11 cellular contexts compared by ENCODE assay signal in the genomic region with DNA sequence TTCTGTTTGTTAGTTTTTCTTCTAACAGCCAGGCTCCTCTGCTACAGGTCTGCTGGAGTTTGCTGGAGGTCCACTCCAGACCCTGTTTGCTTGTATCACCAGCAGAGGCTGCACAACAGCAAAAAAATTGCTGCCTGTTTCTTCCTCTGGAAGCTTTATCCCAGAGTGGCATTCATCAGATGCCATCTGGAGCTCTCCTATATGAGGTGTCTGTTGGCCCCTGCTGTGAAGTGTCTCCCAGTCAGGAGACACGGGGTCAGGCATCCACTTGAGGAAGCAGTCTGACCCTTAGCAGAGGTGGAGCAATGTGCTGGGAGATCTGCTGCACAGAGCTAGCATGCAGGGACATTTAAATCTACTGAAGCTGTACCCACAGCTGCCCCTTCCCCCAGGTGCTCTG. TPM values are rescaled to one million over a fixed set of nuclear protein-coding genes. Genes with fewer than 3 reads are reported as not detected.
DNase-seq lines count a peak whose midpoint lies in the region; ATAC-seq, FAIRE-seq and TF ChIP-seq lines count a peak whose summit lies in the region.
"Had no signal": no experiment of that assay in that cellular context is flagged by ENCODE, and none has a peak within 500 bp of the region (broad histone marks: within the 10 kb centered on the region; RNA-seq: fewer than 3 reads in every experiment).

No MANE protein-coding gene starts in this region.

- peak overlapping the region; percentile 54 for H2BK20ac ChIP-seq in IMR-90 (ENCODE audit: low read depth, low read length)

- peak overlapping the region; percentile 94 for H4K91ac ChIP-seq in IMR-90 (ENCODE audit: insufficient read depth, low read depth, low read length)

- no peaks in the 10 kb centered on the region for H3K79me2 ChIP-seq in HepG2 (ENCODE audit: insufficient read depth, low read length)

- H3K56ac ChIP-seq in IMR-90 (ENCODE audit: extremely low read depth, insufficient read depth, low read length): peak overlapping the region; percentile 70; the same call in 1 of the 2 replicates

- H3K9ac ChIP-seq in IMR-90 (ENCODE audit: low read depth, low read length) (peak overlapping the region; percentile 37; the same call in 1 of the 2 replicates), HepG2 (ENCODE audit: insufficient read depth, low read depth, low read length) (0 out of 2 replicates have a peak overlapping the region, but pooled peaks have one; percentile 54)

- H4K20me1 ChIP-seq in IMR-90 (ENCODE audit: insufficient read depth, low read length) (no peaks in the 10 kb centered on the region), HepG2 (ENCODE audit: insufficient read depth, low read length) (no peaks in the 10 kb centered on the region)

- H2BK15ac ChIP-seq in IMR-90 (ENCODE audit: low read depth, low read length): peak overlapping the region; percentile 96

- dilution Hi-C loops in IMR-90 (cut with HindIII; ENCODE audit: low sequenced_read_pairs, unreplicated experiment): no loop called here

- H4K8ac ChIP-seq in IMR-90 (ENCODE audit: low read depth in 2 of 2, low read length in 2 of 2): peak overlapping the region; percentile 62 to 92; a peak in 3 of 4 replicates

- H3K79me1 ChIP-seq in IMR-90 (ENCODE audit: low read depth in 1 of 2, low read length in 2 of 2): no peaks in the 10 kb centered on the region

- TF ChIP-seq CTCF in IMR-90 (conservative IDR thresholded peaks at IDR 0.05; ENCODE audit: low read depth, low read length) (no peak), HepG2 (CRISPR knock-in tag; IDR thresholded peaks at IDR 0.05) (peak; percentile 61)

- peak overlapping the region; percentile 75 for H2BK120ac ChIP-seq in IMR-90 (ENCODE audit: low read depth, low read length)

- peak overlapping the region; percentile 81 for H2AFZ ChIP-seq in IMR-90 (replicated peaks; ENCODE audit: low read length, poor library complexity)
- H2AFZ ChIP-seq in HepG2 (ENCODE audit: low read length): peak overlapping the region; percentile 70

- POLR2A ChIA-PET in IMR-90 (lab: Charles Lee; ENCODE audit: unreplicated experiment): no interaction called here
- POLR2A ChIA-PET in HepG2 (lab: Yijun Ruan, JAX): interaction anchor here (0.6 to 1.7 kb wide), 7 partner anchors 8 to 146 kb away, joined by 3 to 15 read pairs (median 4); a partner anchor contains a TSS

- TF ChIP-seq EP300 in HepG2 (IDR thresholded peaks at IDR 0.05; ENCODE audit: low read depth in 2 of 2, low read length in 2 of 2) (no peak), HepG2 (CRISPR knock-in tag; IDR thresholded peaks at IDR 0.05; ENCODE audit: borderline replicate concordance) (no peak)

- peak overlapping the region; percentile 63 for H4K5ac ChIP-seq in IMR-90 (ENCODE audit: low read depth, low read length)

- H3K4me1 ChIP-seq in IMR-90 (ENCODE audit: control insufficient read depth, insufficient read depth, low read length): peaks cover 19% of the 10 kb centered on the region
- H3K4me1 ChIP-seq in HepG2 (ENCODE audit: insufficient read depth, low read length): peaks cover 38% of the 10 kb centered on the region

- H3K27ac ChIP-seq in IMR-90 (ENCODE audit: insufficient read depth, low read length): peak overlapping the region; percentile 92
- no peak overlapping the region for H3K27ac ChIP-seq in HepG2 (ENCODE audit: extremely low read length, insufficient read depth, low read length)

- CTCF ChIA-PET in IMR-90 (lab: Yijun Ruan, JAX) (interaction anchor here (0.6 to 5.2 kb wide), 4 partner anchors 8 to 97 kb away, joined by 3 to 38 read pairs (median 4); no protein-coding TSS in a partner anchor), HepG2 (lab: Yijun Ruan, JAX; ENCODE audit: low intra/inter-chr PET ratio, low total read pairs) (no interaction called here)

- peak; percentile 16 for ATAC-seq in IMR-90 (ENCODE audit: low read depth)
- peak; percentile 91 for ATAC-seq in HepG2
- ATAC-seq: left cardiac atrium had no signal

- no CpG with 5 or more reads among the region's 1 CpG for WGBS in IMR-90 (ENCODE audit: extremely low coverage in 2 of 2, insufficient read length in 1 of 2), 2 experiments
- no CpG with 5 or more reads among the region's 1 CpG for WGBS in HepG2 (ENCODE audit: low lambda C conversion rate)

- peak overlapping the region; percentile 53 for H3K14ac ChIP-seq in IMR-90 (replicated peaks; ENCODE audit: low read depth, low read length)

- H3K9me3 ChIP-seq in IMR-90 (ENCODE audit: control insufficient read depth, insufficient read depth, low read length): no peaks in the 10 kb centered on the region; the same call in 1 of the 2 replicates
- H3K9me3 ChIP-seq in HepG2 (ENCODE audit: low read length): no peaks in the 10 kb centered on the region

- H3K23ac ChIP-seq in IMR-90 (ENCODE audit: low read depth, low read length): peak overlapping the region; percentile 49; the same call in 1 of the 2 replicates

- TF ChIP-seq RAD21 in IMR-90 (IDR thresholded peaks at IDR 0.05; ENCODE audit: low read length): no peak
- 0 out of 2 replicates have a peak, but pooled peaks have one; percentile 27 for TF ChIP-seq RAD21 in HepG2 (CRISPR knock-in tag; IDR thresholded peaks at IDR 0.05)

- TF ChIP-seq POLR2A in IMR-90 (IDR thresholded peaks at IDR 0.05; ENCODE audit: low read depth, low read length) (no peak), HepG2 (IDR thresholded peaks at IDR 0.05; ENCODE audit: insufficient read depth in 1 of 2, low read depth in 2 of 2, low read length in 2 of 2) (no peak)

- H3K4ac ChIP-seq in IMR-90 (ENCODE audit: low read depth, low read length): peak overlapping the region; percentile 71

- H2AK9ac ChIP-seq in IMR-90 (replicated peaks; ENCODE audit: low read depth, low read length, poor library complexity): no peak overlapping the region

- H3K4me2 ChIP-seq in IMR-90 (ENCODE audit: low read depth, low read length): no peak overlapping the region; the same call in 1 of the 2 replicates
- H3K4me2 ChIP-seq in HepG2 (ENCODE audit: low read depth, low read length): peak overlapping the region; percentile 91

- peak overlapping the region; percentile 96 for H2AK5ac ChIP-seq in IMR-90 (ENCODE audit: low read depth, low read length)

- H3K36me3 ChIP-seq in IMR-90 (ENCODE audit: control insufficient read depth, insufficient read depth, low read length) (peaks cover 4% of the 10 kb centered on the region; the same call in 1 of the 2 replicates), HepG2 (replicated peaks in 1 of 2; ENCODE audit: control insufficient read depth in 1 of 2, insufficient read depth in 2 of 2, low read length in 2 of 2) (no peaks in the 10 kb centered on the region)

- H3K18ac ChIP-seq in IMR-90 (ENCODE audit: low read depth, low read length): peak overlapping the region; percentile 69

- intact Hi-C loops in IMR-90 (cut with micrococcal nuclease) (loop anchor here (5.0 to 10.0 kb wide), 2 partner anchors 166 to 256 kb away; a partner anchor contains a TSS), HepG2 (cut with micrococcal nuclease; ENCODE audit: unreplicated experiment) (loop anchor here (10.0 kb wide), 2 partner anchors 286 to 556 kb away; a partner anchor contains a TSS)

- no peak for FAIRE-seq in HepG2 (lab: Jason Lieb, UNC)

- no TSS peak for BruUV-seq in IMR-90 (replicated peaks; lab: Mats Ljungman, UMichigan)
- BruUV-seq in HepG2 (replicated peaks; lab: Mats Ljungman, UMichigan): no TSS peak

- DNase-seq in COLO668 (lab: John Stamatoyannopoulos, UW; ENCODE audit: unreplicated experiment) (peak; percentile 25), IMR-90 (no peak), SK-MEL-5 (ENCODE audit: low read depth, low spot score) (peak; percentile 30), HepG2 (ENCODE audit: low spot score) (peak; percentile 33), anterior cingulate cortex (lab: John Stamatoyannopoulos, UW) (no peak), cerebellar cortex (ENCODE audit: low spot score) (no peak)
- DNase-seq in stimulated activated CD4-positive, alpha-beta T cell treated with anti-CD3 and anti-CD28 coated beads, Interleukin-2, amount 100 ng/mL, for 24 hours: no peak
- no peak for DNase-seq in stimulated activated CD4-positive, alpha-beta T cell treated with anti-CD3 and anti-CD28 coated beads, Interleukin-2, amount 100 ng/mL, for 48 hours
- DNase-seq: MV-4-11; stimulated activated CD8-positive, alpha-beta memory T cell treated with anti-CD3 and anti-CD28 coated beads, Interleukin-4, amount 100 ng/mL, for 48 hours had no signal

- in situ Hi-C loops in IMR-90 (cut with MboI; ENCODE audit: low sequenced_read_pairs): loop anchor here (10.0 kb wide), 1 partner anchor 556 kb away; a partner anchor contains a TSS
- in situ Hi-C loops in SK-MEL-5 (cut with HindIII; ENCODE audit: low pct_unique_long_range_greater_than_20kb, low sequenced_read_pairs): no loop called here
- in situ Hi-C loops in HepG2 (cut with HindIII; ENCODE audit: extremely low pct_ligation_motif_present, low pct_unique_long_range_greater_than_20kb): no loop called here

- H3K4me3 ChIP-seq in IMR-90 (ENCODE audit: insufficient read depth, low read depth, low read length): no peak overlapping the region
- peak overlapping the region; percentile 48 to 70 (median 55); a peak in 5 of 6 replicates for H3K4me3 ChIP-seq in HepG2 (replicated peaks in 1 of 3; ENCODE audit: insufficient read depth in 1 of 3, low read depth in 2 of 3, low read length in 3 of 3)

- peak overlapping the region; percentile 69 for H2BK5ac ChIP-seq in IMR-90 (ENCODE audit: low read depth, low read length, poor library complexity, severe bottlenecking)

- H3K27me3 ChIP-seq in IMR-90 (ENCODE audit: control insufficient read depth, insufficient read depth, low read length) (no peaks in the 10 kb centered on the region), HepG2 (ENCODE audit: control insufficient read depth in 1 of 2, insufficient read depth in 2 of 2, low read length in 2 of 2) (no peaks in the 10 kb centered on the region)

- peaks cover 8% of the 10 kb centered on the region; the same call in 1 of the 2 replicates for H3K9me1 ChIP-seq in IMR-90 (ENCODE audit: insufficient read depth, low read length)

RNA-seq across cellular contexts. Expression of a gene that starts 26.7 kb away (rescaled TPM):
- 7.5 and 14.4 TPM in 2 replicates for total RNA-seq in IMR-90 (2012; rRNA removed)
- polyA plus RNA-seq in IMR-90 (2012; rRNA removed): 7.2 and 10.0 TPM in 2 replicates
- polyA plus RNA-seq in IMR-90 (2012; cell fraction: cytosol; rRNA removed): 1.8 and 2.0 TPM in 2 replicates
- 2.0 and 21.2 TPM in 2 replicates for polyA plus RNA-seq in IMR-90 (2012; cell fraction: nucleus; rRNA removed; ENCODE audit: low replicate concordance)
- 5.9 and 7.1 TPM in 2 replicates for total RNA-seq in SK-MEL-5 (2014; rRNA removed; shearing (Covaris generic))
- polyA plus RNA-seq in SK-MEL-5 (2015; cell fraction: cytosol; rRNA removed): 7.4 and 10.7 TPM in 2 replicates
- 24.5 and 60.0 TPM in 2 replicates for polyA plus RNA-seq in SK-MEL-5 (2015; cell fraction: nucleus; rRNA removed)
- 11.9 and 13.7 TPM in 2 replicates for total RNA-seq in HepG2 (2016; rRNA removed; fragmentation: Illumina TruSeq; extraction: Trizol)
- 3.6 TPM in 2 replicates for total RNA-seq in HepG2 (2016; cell fraction: cytosol; rRNA removed; fragmentation: Illumina TruSeq; extraction: Trizol; ENCODE audit: low read depth)
- 13.1 and 15.2 TPM in 2 replicates for total RNA-seq in HepG2 (2016; cell fraction: insoluble cytoplasmic fraction; rRNA removed; fragmentation: Illumina TruSeq; extraction: Trizol)
- total RNA-seq in HepG2 (2016; cell fraction: membrane; rRNA removed; fragmentation: Illumina TruSeq; extraction: Trizol): 3.4 and 3.9 TPM in 2 replicates
- total RNA-seq in HepG2 (2016; cell fraction: nucleus; rRNA removed; fragmentation: Illumina TruSeq; extraction: Trizol): 30.2 and 37.3 TPM in 2 replicates
- 4.9 and 5.0 TPM in 2 replicates for polyA plus RNA-seq in HepG2 (2011; rRNA removed)
- polyA plus RNA-seq in HepG2 (2011; cell fraction: cytosol; rRNA removed): 1.3 and 2.5 TPM in 2 replicates
- polyA plus RNA-seq in HepG2 (2011; cell fraction: nucleus; rRNA removed): 6.4 and 9.5 TPM in 2 replicates
- 8.0 and 8.7 TPM in 2 replicates for polyA plus RNA-seq in HepG2 (2012)
- polyA plus RNA-seq in HepG2 (2016; cell fraction: cytosol; fragmentation: Illumina TruSeq; extraction: Trizol; ENCODE audit: low read depth): 0.86 and 1.3 TPM in 2 replicates
- polyA plus RNA-seq in HepG2 (2016; cell fraction: insoluble cytoplasmic fraction; fragmentation: Illumina TruSeq; extraction: Trizol; ENCODE audit: low read depth): 9.4 and 10.2 TPM in 2 replicates
- 1.5 and 2.3 TPM in 2 replicates for polyA plus RNA-seq in HepG2 (2016; cell fraction: membrane; fragmentation: Illumina TruSeq; extraction: Trizol; ENCODE audit: low read depth)
- 37.0 and 41.3 TPM in 2 replicates for polyA plus RNA-seq in HepG2 (2016; cell fraction: nucleus; fragmentation: Illumina TruSeq; extraction: Trizol; ENCODE audit: insufficient read depth, low read depth)
- 0.89 and 2.0 TPM in 2 replicates for polyA minus RNA-seq in HepG2 (2011; rRNA and poly(A)+ RNA removed; ENCODE audit: low replicate concordance)
- 1.2 and 1.9 TPM in 2 replicates for polyA minus RNA-seq in HepG2 (2011; cell fraction: cytosol; rRNA and poly(A)+ RNA removed)
- 43.9 and 44.2 TPM in 2 replicates for polyA minus RNA-seq in HepG2 (2011; cell fraction: nucleus; rRNA and poly(A)+ RNA removed)

Comparison
In these comparisons a context has a peak if more than half of its experiments do, and no peak if none do; other contexts are left out.
1. DNase-seq: peak in COLO668 (single experiment), SK-MEL-5 (single experiment) and HepG2 (single experiment); none in IMR-90 (single experiment), anterior cingulate cortex (0 of 58), stimulated activated CD4-positive, alpha-beta T cell treated with anti-CD3 and anti-CD28 coated beads, Interleukin-2, amount 100 ng/mL, for 24 hours (0 of 2), stimulated activated CD4-positive, alpha-beta T cell treated with anti-CD3 and anti-CD28 coated beads, Interleukin-2, amount 100 ng/mL, for 48 hours (0 of 2) and cerebellar cortex (single experiment).